ENCODE assay signal across 1 cellular context in the genomic region with DNA sequence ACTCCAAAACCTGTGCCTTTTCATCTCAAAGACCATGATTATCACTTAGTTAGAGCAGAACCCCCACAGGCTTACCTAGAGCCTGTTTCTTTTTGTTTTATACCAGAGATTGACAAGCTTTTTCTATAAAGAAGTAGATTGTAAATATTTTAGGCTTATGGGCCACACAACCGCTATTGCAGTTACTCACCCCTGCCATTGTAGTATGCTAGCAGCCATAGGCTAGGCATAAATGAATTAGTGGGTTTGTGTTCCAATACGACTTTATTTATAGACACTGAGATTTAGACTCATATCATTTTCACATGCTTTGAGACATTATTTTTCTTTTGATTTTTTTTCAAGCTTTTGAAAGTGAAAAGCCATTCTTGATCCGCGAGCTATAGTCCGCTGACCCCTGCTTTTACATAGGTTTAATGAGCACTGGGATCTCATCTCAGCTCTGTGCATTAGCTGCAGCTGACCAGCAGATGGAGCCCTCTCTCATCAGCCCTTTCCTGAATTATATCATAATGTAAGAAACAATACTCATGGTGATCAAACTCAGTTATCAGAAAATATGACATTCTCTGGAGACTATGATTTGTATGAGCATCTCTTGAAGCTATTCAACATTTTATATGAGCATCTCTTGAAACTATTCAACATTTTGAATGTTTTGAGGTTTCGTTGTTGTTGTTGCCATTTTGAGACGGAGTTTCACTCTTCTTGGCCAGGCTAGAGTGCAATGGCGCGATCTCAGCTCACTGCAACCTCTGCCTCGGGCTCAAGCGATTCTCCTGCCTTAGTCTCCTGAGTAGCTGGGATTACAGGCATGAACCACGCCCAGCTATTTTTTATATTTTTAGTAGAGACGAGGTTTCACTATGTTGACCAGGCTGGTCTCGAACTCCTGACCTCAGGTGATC.
TF ChIP-seq lines count a peak whose summit lies in the region.

No MANE protein-coding gene starts in this region.

TF ChIP-seq in GM23338, 12 proteins besides CTCF, POLR2A, EP300 and RAD21 (continued from another document):
- TF ChIP-seq ZNF114 (CRISPR knock-in tag; IDR thresholded peaks at IDR 0.05) (no peak), NANOG (IDR thresholded peaks at IDR 0.05; ENCODE audit: borderline replicate concordance) (no peak)
